8 cellular contexts compared by ENCODE assay signal in genomic region chr1:1079408-1080121, GRCh38. TPM values are rescaled to one million over a fixed set of nuclear protein-coding genes. Genes with fewer than 3 reads are reported as not detected.
DNase-seq lines count a peak whose midpoint lies in the region; ATAC-seq, FAIRE-seq and TF ChIP-seq lines count a peak whose summit lies in the region.

No MANE protein-coding gene starts in this region.

- no peaks in the 10 kb centered on the region for H3K9me3 ChIP-seq in DOHH2 (ENCODE audit: control insufficient read depth, insufficient read depth, low read length)

- H3K4me3 ChIP-seq in DOHH2 (ENCODE audit: low read length) (no peak overlapping the region), bronchial epithelial cell (ENCODE audit: low read depth, low read length) (peak overlapping the region; percentile 25)

- H3K9me2 ChIP-seq in DOHH2 (replicated peaks; ENCODE audit: control insufficient read depth, low read length): no peaks in the 10 kb centered on the region

- H4K20me1 ChIP-seq in DOHH2 (ENCODE audit: control insufficient read depth, insufficient read depth, low read depth, low read length): no peaks in the 10 kb centered on the region

- peak overlapping the region; percentile 36; the same call in 1 of the 2 replicates for H3K4me2 ChIP-seq in DOHH2 (ENCODE audit: low read length)

- no peaks in the 10 kb centered on the region for H3F3A ChIP-seq in DOHH2 (ENCODE audit: control insufficient read depth, insufficient read depth)

- H3K27me3 ChIP-seq in DOHH2 (ENCODE audit: control insufficient read depth, low read length): peaks cover 5% of the 10 kb centered on the region; the same call in 1 of the 2 replicates
- no peaks in the 10 kb centered on the region for H3K27me3 ChIP-seq in bronchial epithelial cell (ENCODE audit: control insufficient read depth, insufficient read depth, low read length)

- peaks cover 11% of the 10 kb centered on the region for H3K4me1 ChIP-seq in DOHH2 (ENCODE audit: control insufficient read depth, low read length)

- H3K27ac ChIP-seq in DOHH2 (ENCODE audit: low read depth, low read length): no peak overlapping the region

- ATAC-seq in HG03135 (IDR thresholded peaks at IDR 0.05; ENCODE audit: unreplicated experiment) (peak; percentile 47), HG03159 (IDR thresholded peaks at IDR 0.05; ENCODE audit: unreplicated experiment) (no peak), HG03469 (IDR thresholded peaks at IDR 0.05; ENCODE audit: unreplicated experiment) (no peak)

- no peaks in the 10 kb centered on the region for H3K36me3 ChIP-seq in DOHH2 (ENCODE audit: control insufficient read depth, low read length)
- no peaks in the 10 kb centered on the region for H3K36me3 ChIP-seq in bronchial epithelial cell (ENCODE audit: control insufficient read depth, insufficient read depth, low read length)

- DNase-seq in RPMI7951 (ENCODE audit: low read depth) (peak; percentile 97), bronchial epithelial cell (ENCODE audit: low read depth) (peak; percentile 78), islet precursor cell (peak; percentile 100)
- peak; percentile 44 for DNase-seq in stimulated activated CD4-positive, alpha-beta T cell treated with anti-CD3 and anti-CD28 coated beads, Interleukin-4, amount 100 ng/mL, for 1 hour

- H3K79me2 ChIP-seq in DOHH2 (ENCODE audit: control insufficient read depth, low read length): no peaks in the 10 kb centered on the region

- FAIRE-seq in bronchial epithelial cell (lab: Jason Lieb, UNC): no peak

- TF ChIP-seq CTCF in DOHH2 (IDR thresholded peaks at IDR 0.05; ENCODE audit: low read depth, low read length, poor library complexity, severe bottlenecking): no peak
- TF ChIP-seq CTCF in bronchial epithelial cell (IDR thresholded peaks at IDR 0.05; ENCODE audit: insufficient read depth, low read length, severe bottlenecking): no peak

RNA-seq across cellular contexts. Expression of gene RNF223, which starts 5.5 kb away (rescaled TPM):
- total RNA-seq in RPMI7951 (2014; rRNA removed; shearing (Covaris generic)): not detected in 2 replicates
- total RNA-seq in bronchial epithelial cell: 9.0 and 14.6 TPM in 2 replicates

RNA-seq across cellular contexts. Expression of gene C1orf159, which starts 36.3 kb away (rescaled TPM):
- total RNA-seq in RPMI7951 (2014; rRNA removed; shearing (Covaris generic)): 10.3 and 16.2 TPM in 2 replicates
- total RNA-seq in bronchial epithelial cell: 5.9 and 8.2 TPM in 2 replicates

RNA-seq across cellular contexts. Expression of gene AGRN, which starts 59.6 kb away (rescaled TPM):
- total RNA-seq in RPMI7951 (2014; rRNA removed; shearing (Covaris generic)): 42.8 and 64.0 TPM in 2 replicates
- total RNA-seq in bronchial epithelial cell: 117 and 132 TPM in 2 replicates

Comparison
In these comparisons a context has a peak if more than half of its experiments do, and no peak if none do; other contexts are left out.
1. DNase-seq: peak in every context shown above with its lines; median percentile 100 in islet precursor cell; 97 in RPMI7951; 78 in bronchial epithelial cell; 44 in stimulated activated CD4-positive, alpha-beta T cell treated with anti-CD3 and anti-CD28 coated beads, Interleukin-4, amount 100 ng/mL, for 1 hour.